ENCODE assay signal across 8 cellular contexts in genomic region chr17:80219013-80219776, GRCh38. TPM values are rescaled to one million over a fixed set of nuclear protein-coding genes. Genes with fewer than 3 reads are reported as not detected.
DNase-seq lines count a peak whose midpoint lies in the region; ATAC-seq and TF ChIP-seq lines count a peak whose summit lies in the region.

No MANE protein-coding gene starts in this region.

- DNase-seq in Karpas-422: peak; percentile 90
- DNase-seq in SKM-1 (lab: John Stamatoyannopoulos, UW; ENCODE audit: unreplicated experiment): peak; percentile 53
- peak; percentile 86 to 94 for DNase-seq in activated naive CD4-positive, alpha-beta T cell treated with anti-CD3 and anti-CD28 coated beads, Interleukin-2, amount 50 U/mL, for 72 hours (ENCODE audit: low spot score in 2 of 2)
- DNase-seq in cardiac septum (ENCODE audit: low spot score): peak; percentile 85
- peak; percentile 78 to 80 for DNase-seq in psoas muscle

- peaks cover 42% of the 10 kb centered on the region for H4K20me1 ChIP-seq in BLaER1
- H4K20me1 ChIP-seq in Karpas-422 (ENCODE audit: insufficient read depth, low read depth, low read length): no peaks in the 10 kb centered on the region; the same call in 1 of the 2 replicates

- intact Hi-C loops in cardiac septum (cut with DNase I) (no loop called here), psoas muscle (cut with DNase I) (loop anchor here in 1 of 2 donors (5.0 kb wide), 2 partner anchors 43 to 72 kb away; partner anchors contain the start of genes EIF4A3 and RNF213)

- ATAC-seq in GM21381 (IDR thresholded peaks at IDR 0.05; ENCODE audit: unreplicated experiment) (peak; percentile 60), psoas muscle (peak; percentile 21 to 51 (median 42))
- ATAC-seq in activated naive CD4-positive, alpha-beta T cell treated with anti-CD3 and anti-CD28 coated beads, Interleukin-2, amount 50 U/mL, for 72 hours: peak; percentile 87 to 94

- H3K36me3 ChIP-seq in BLaER1 (no peaks in the 10 kb centered on the region), Karpas-422 (ENCODE audit: insufficient read depth, low read length) (no peaks in the 10 kb centered on the region), psoas muscle (ENCODE audit: insufficient read depth in 1 of 2, low read depth in 1 of 2) (peaks cover 0 to 37% of the 10 kb centered on the region in 2 donors), urinary bladder (ENCODE audit: insufficient read depth) (peaks cover 3% of the 10 kb centered on the region)

- H3K9me3 Mint-ChIP-seq in activated naive CD4-positive, alpha-beta T cell treated with anti-CD3 and anti-CD28 coated beads, Interleukin-2, amount 50 U/mL, for 72 hours: no peaks in the 10 kb centered on the region

- H3K4me1 ChIP-seq in BLaER1 (peaks cover 45% of the 10 kb centered on the region), Karpas-422 (ENCODE audit: low read length) (peaks cover 16% of the 10 kb centered on the region), psoas muscle (peaks cover 6% of the 10 kb centered on the region), urinary bladder (ENCODE audit: insufficient read depth) (no peaks in the 10 kb centered on the region)

- H3K4me2 ChIP-seq in BLaER1 (peak overlapping the region; percentile 100), Karpas-422 (ENCODE audit: low read depth, low read length, poor library complexity, severe bottlenecking) (peak overlapping the region; percentile 98)

- no peaks in the 10 kb centered on the region for H3K9me2 ChIP-seq in Karpas-422 (replicated peaks; ENCODE audit: insufficient read depth, low read length)

- WGBS in psoas muscle, 3 donors: 48 to 59% (median 49%) methylated on average over 15 of the region's 15 CpGs
- 31% methylated on average over 15 of the region's 15 CpGs for WGBS in urinary bladder

- H3K27ac ChIP-seq in BLaER1: no peak overlapping the region
- peak overlapping the region; percentile 54 for H3K27ac ChIP-seq in Karpas-422 (ENCODE audit: low read length)
- peak overlapping the region; percentile 89 for H3K27ac ChIP-seq in psoas muscle
- H3K27ac ChIP-seq in urinary bladder (ENCODE audit: low read depth): peak overlapping the region; percentile 73

- peak overlapping the region; percentile 91; the same call in 1 of the 2 replicates for H2AFZ ChIP-seq in Karpas-422 (ENCODE audit: low read length)

- TF ChIP-seq CTCF in psoas muscle (IDR thresholded peaks at IDR 0.05): no peak

- H3K27ac Mint-ChIP-seq in activated naive CD4-positive, alpha-beta T cell treated with anti-CD3 and anti-CD28 coated beads, Interleukin-2, amount 50 U/mL, for 72 hours: peak overlapping the region; percentile 96 to 98

- peaks cover 27% of the 10 kb centered on the region for H3K27me3 ChIP-seq in BLaER1
- no peaks in the 10 kb centered on the region for H3K27me3 ChIP-seq in Karpas-422 (ENCODE audit: low read length)
- H3K27me3 ChIP-seq in psoas muscle (ENCODE audit: insufficient read depth in 3 of 3, low read length in 2 of 3): no peaks in the 10 kb centered on the region

- H3K36me3 Mint-ChIP-seq in activated naive CD4-positive, alpha-beta T cell treated with anti-CD3 and anti-CD28 coated beads, Interleukin-2, amount 50 U/mL, for 72 hours: peaks cover 6 to 12% of the 10 kb centered on the region in 2 donors

- H3K9ac ChIP-seq in BLaER1 (peak overlapping the region; percentile 69; the same call in 1 of the 2 replicates), Karpas-422 (ENCODE audit: low read length) (peak overlapping the region; percentile 95)

- peak overlapping the region; percentile 74 for H3K4me3 ChIP-seq in BLaER1
- peak overlapping the region; percentile 97 for H3K4me3 ChIP-seq in Karpas-422 (ENCODE audit: low read length)
- H3K4me3 ChIP-seq in psoas muscle: peak overlapping the region; percentile 96
- H3K4me3 ChIP-seq in urinary bladder (ENCODE audit: low read depth, low read length): peak overlapping the region; percentile 95

- H3K9me3 ChIP-seq in BLaER1 (no peaks in the 10 kb centered on the region), Karpas-422 (ENCODE audit: low read length) (no peaks in the 10 kb centered on the region), psoas muscle (no peaks in the 10 kb centered on the region)

- peaks cover 9% of the 10 kb centered on the region; the same call in 1 of the 2 replicates for H3K79me2 ChIP-seq in Karpas-422 (ENCODE audit: low read length)

RNA-seq across cellular contexts. Expression of gene SGSH, which starts 0.9 kb away (rescaled TPM):
- total RNA-seq in Karpas-422 (2014; rRNA removed; shearing (Covaris generic); ENCODE audit: low replicate concordance): 13.6 and 16.0 TPM in 2 replicates
- total RNA-seq in activated naive CD4-positive, alpha-beta T cell treated with anti-CD3 and anti-CD28 coated beads, Interleukin-2, amount 50 U/mL, for 72 hours: 10 to 100 TPM; 34.8 to 39.0 TPM
- total RNA-seq in cardiac septum: 21.4 TPM
- 10 to 100 TPM in 3 of 4 donors, 1 to 10 TPM in 1; 4.9 to 16.6 (median 13.0) TPM for total RNA-seq in psoas muscle
- polyA plus RNA-seq in psoas muscle: 1 to 10 TPM; 4.7 to 5.6 (median 4.8) TPM
- total RNA-seq in urinary bladder: 8.4 TPM
- polyA plus RNA-seq in urinary bladder: 30.6 TPM

RNA-seq across cellular contexts. Expression of gene SLC26A11, which starts 1.0 kb away (rescaled TPM):
- total RNA-seq in Karpas-422 (2014; rRNA removed; shearing (Covaris generic); ENCODE audit: low replicate concordance): 7.4 and 8.1 TPM in 2 replicates
- 10 to 100 TPM in 1 of 2 donors, 1 to 10 TPM in 1; 7.5 to 13.1 TPM for total RNA-seq in activated naive CD4-positive, alpha-beta T cell treated with anti-CD3 and anti-CD28 coated beads, Interleukin-2, amount 50 U/mL, for 72 hours
- total RNA-seq in cardiac septum: 8.3 TPM
- total RNA-seq in psoas muscle: 1 to 10 TPM; 3.2 to 5.1 (median 3.8) TPM
- polyA plus RNA-seq in psoas muscle: 1 to 10 TPM; 2.2 to 3.2 (median 2.2) TPM
- total RNA-seq in urinary bladder: 9.2 TPM
- polyA plus RNA-seq in urinary bladder: 14.2 TPM

RNA-seq across cellular contexts. Expression of gene RNF213, which starts 41.5 kb away (rescaled TPM):
- total RNA-seq in Karpas-422 (2014; rRNA removed; shearing (Covaris generic); ENCODE audit: low replicate concordance): 15.0 and 27.1 TPM in 2 replicates
- 100 to 1,000 TPM; 415 to 602 TPM for total RNA-seq in activated naive CD4-positive, alpha-beta T cell treated with anti-CD3 and anti-CD28 coated beads, Interleukin-2, amount 50 U/mL, for 72 hours
- total RNA-seq in cardiac septum (46.4 TPM), psoas muscle (10 to 100 TPM; 33.7 to 42.0 (median 35.4) TPM), urinary bladder (81.5 TPM)
- polyA plus RNA-seq in psoas muscle (10 to 100 TPM; 10.2 to 26.9 (median 15.8) TPM), urinary bladder (37.2 TPM)

RNA-seq across cellular contexts. Expression of gene CARD14, which starts 49.4 kb away (rescaled TPM):
- 0.07 TPM in 1 of 2 replicates, not detected in the other for total RNA-seq in Karpas-422 (2014; rRNA removed; shearing (Covaris generic); ENCODE audit: low replicate concordance)
- under 1 TPM in 1 of 2 donors, not detected in 1; 0.19 TPM for total RNA-seq in activated naive CD4-positive, alpha-beta T cell treated with anti-CD3 and anti-CD28 coated beads, Interleukin-2, amount 50 U/mL, for 72 hours
- total RNA-seq in cardiac septum: not detected
- total RNA-seq in psoas muscle: under 1 TPM in 1 of 4 donors, not detected in 3; 0.32 TPM
- under 1 TPM in 2 of 3 donors, not detected in 1; 0.05 to 0.06 TPM for polyA plus RNA-seq in psoas muscle
- 3.3 TPM for total RNA-seq in urinary bladder
- polyA plus RNA-seq in urinary bladder: 1.2 TPM
